ENCODE assay signal across 28 cellular contexts in genomic region chr4:79247695-79248394, GRCh38.
"Had no signal": no experiment of that assay in that cellular context is flagged by ENCODE, and none has a peak within 500 bp of the region (broad histone marks: within the 10 kb centered on the region; RNA-seq: fewer than 3 reads in every experiment).

No MANE protein-coding gene starts in this region.

- H3K9me3 ChIP-seq: breast epithelium, heart left ventricle, left lung, lower lobe of right lung, neutrophil, ovary, right lobe of liver, vagina had no signal

- H3K27ac ChIP-seq: breast epithelium, heart left ventricle, left lung, lower lobe of right lung, neutrophil, ovary, right lobe of liver, skin epidermis, vagina had no signal

- H3K4me1 ChIP-seq: breast epithelium, heart left ventricle, left lung, lower lobe of right lung, right lobe of liver, vagina had no signal

- H3K4me3 ChIP-seq: breast epithelium, heart left ventricle, left lung, lower lobe of right lung, ovary, right lobe of liver, skin epidermis, vagina had no signal

- ATAC-seq: esophagus mucosa; heart left ventricle; left lung; naive thymus-derived CD8-positive, alpha-beta T cell had no signal

- DNase-seq: activated CD4-positive, alpha-beta memory T cell treated with anti-CD3 and anti-CD28 coated beads, Interleukin-2, amount 10 ng/mL, durations not matched to agents 7 days and 5 days; activated CD4-positive, alpha-beta T cell treated with anti-CD3 and anti-CD28 coated beads for 1 hour; activated CD4-positive, alpha-beta T cell treated with anti-CD3 and anti-CD28 coated beads, Interleukin-2, amount 10 ng/mL, durations not matched to agents 7 days and 5 days; activated CD8-positive, alpha-beta memory T cell treated with anti-CD3 and anti-CD28 coated beads, Interleukin-2, amount 50 U/mL, for 48 hours; activated gamma-delta T cell; activated naive CD4-positive, alpha-beta T cell treated with anti-CD3 and anti-CD28 coated beads, Interleukin-2, amount 10 ng/mL, durations not matched to agents 7 days and 5 days; activated T-cell treated with anti-CD3 and anti-CD28 coated beads, Interleukin-2, amount 50 U/mL, for 24 hours; amygdala; endodermal cell; foreskin fibroblast; kidney glomerular epithelial cell; lower lobe of right lung; mesenchymal stem cell; naive thymus-derived CD8-positive, alpha-beta T cell; ovary; right lobe of liver; stimulated activated CD4-positive, alpha-beta T cell treated with anti-CD3 and anti-CD28 coated beads, Interleukin-12 subunit alpha, Interleukin-12 subunit beta, amount 100 ng/mL, for 4 hours; stimulated activated CD4-positive, alpha-beta T cell treated with anti-CD3 and anti-CD28 coated beads, Interleukin-4, amount 100 ng/mL, for 24 hours; stimulated activated naive CD8-positive, alpha-beta T cell treated with anti-CD3 and anti-CD28 coated beads, Interleukin-15, amount 100 ng/mL, for 72 hours; substantia nigra; T-helper 2 cell had no signal

- H3K36me3 ChIP-seq: breast epithelium, heart left ventricle, left lung, lower lobe of right lung, neutrophil, ovary, right lobe of liver, vagina had no signal

- H3K27me3 ChIP-seq: breast epithelium, heart left ventricle, left lung, neutrophil, ovary, right lobe of liver, vagina had no signal
